ENCODE assay signal across 1 cellular context in the genomic region with DNA sequence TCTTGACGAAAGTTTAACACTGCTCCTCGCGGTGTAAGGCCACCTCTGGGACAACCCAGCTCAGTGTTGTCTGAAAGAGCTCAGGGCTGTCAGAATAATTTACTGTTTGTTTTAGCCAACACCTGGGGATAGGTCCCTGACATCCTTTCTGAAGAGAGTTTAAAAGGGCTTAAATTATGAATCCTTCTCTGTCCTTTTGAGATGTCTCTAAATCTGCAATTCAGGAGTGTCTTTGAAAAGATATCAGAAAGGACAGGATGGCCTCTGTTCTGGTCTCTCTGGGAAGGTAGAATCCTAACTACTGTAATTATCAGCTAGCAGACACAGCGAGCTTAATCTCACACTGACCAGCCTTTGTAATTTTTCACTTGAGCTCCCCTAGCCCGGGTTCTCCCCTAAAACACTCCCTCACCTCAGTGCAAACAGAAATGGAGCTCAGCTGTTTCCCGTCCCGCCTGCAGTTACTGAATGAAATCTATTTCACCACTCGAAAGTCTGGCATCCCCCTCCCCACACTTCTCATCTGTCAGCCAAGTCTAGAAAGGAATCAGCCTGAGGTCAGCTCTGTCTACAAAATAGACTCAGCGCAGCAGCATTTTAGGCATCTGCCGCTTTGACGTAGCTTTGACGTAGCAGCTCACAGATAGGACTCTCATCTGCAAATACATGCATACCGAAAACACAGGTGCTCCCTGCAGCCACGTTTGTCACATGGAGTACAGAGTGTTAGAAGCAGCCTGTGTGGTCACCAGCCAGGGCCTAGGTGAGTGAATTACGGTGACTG.
TF ChIP-seq lines count a peak whose summit lies in the region.

No MANE protein-coding gene starts in this region.

TF ChIP-seq in K562, 482 proteins besides CTCF, POLR2A, EP300 and RAD21 (continued from another document and continues in another):
- TF ChIP-seq, protein P1, sequence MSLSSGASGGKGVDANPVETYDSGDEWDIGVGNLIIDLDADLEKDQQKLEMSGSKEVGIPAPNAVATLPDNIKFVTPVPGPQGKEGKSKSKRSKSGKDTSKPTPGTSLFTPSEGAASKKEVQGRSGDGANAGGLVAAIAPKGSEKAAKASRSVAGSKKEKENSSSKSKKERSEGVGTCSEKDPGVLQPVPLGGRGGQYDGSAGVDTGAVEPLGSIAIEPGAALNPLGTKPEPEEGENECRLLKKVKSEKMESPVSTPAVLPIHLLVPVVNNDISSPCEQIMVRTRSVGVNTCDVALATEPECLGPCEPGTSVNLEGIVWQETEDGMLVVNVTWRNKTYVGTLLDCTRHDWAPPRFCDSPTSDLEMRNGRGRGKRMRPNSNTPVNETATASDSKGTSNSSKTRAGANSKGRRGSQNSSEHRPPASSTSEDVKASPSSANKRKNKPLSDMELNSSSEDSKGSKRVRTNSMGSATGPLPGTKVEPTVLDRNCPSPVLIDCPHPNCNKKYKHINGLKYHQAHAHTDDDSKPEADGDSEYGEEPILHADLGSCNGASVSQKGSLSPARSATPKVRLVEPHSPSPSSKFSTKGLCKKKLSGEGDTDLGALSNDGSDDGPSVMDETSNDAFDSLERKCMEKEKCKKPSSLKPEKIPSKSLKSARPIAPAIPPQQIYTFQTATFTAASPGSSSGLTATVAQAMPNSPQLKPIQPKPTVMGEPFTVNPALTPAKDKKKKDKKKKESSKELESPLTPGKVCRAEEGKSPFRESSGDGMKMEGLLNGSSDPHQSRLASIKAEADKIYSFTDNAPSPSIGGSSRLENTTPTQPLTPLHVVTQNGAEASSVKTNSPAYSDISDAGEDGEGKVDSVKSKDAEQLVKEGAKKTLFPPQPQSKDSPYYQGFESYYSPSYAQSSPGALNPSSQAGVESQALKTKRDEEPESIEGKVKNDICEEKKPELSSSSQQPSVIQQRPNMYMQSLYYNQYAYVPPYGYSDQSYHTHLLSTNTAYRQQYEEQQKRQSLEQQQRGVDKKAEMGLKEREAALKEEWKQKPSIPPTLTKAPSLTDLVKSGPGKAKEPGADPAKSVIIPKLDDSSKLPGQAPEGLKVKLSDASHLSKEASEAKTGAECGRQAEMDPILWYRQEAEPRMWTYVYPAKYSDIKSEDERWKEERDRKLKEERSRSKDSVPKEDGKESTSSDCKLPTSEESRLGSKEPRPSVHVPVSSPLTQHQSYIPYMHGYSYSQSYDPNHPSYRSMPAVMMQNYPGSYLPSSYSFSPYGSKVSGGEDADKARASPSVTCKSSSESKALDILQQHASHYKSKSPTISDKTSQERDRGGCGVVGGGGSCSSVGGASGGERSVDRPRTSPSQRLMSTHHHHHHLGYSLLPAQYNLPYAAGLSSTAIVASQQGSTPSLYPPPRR (CRISPR knock-in tag; IDR thresholded peaks at IDR 0.05; ENCODE audit: borderline replicate concordance) = no peak
- TF ChIP-seq RUNX1 (IDR thresholded peaks at IDR 0.05; ENCODE audit: low read depth) = no peak
- no peak for TF ChIP-seq ZNF174 (CRISPR knock-in tag; IDR thresholded peaks at IDR 0.05)
- TF ChIP-seq ZNF57 (CRISPR knock-in tag; IDR thresholded peaks at IDR 0.05) = 0 out of 2 replicates have a peak, but pooled peaks have one; percentile 67
- TF ChIP-seq, protein P2, sequence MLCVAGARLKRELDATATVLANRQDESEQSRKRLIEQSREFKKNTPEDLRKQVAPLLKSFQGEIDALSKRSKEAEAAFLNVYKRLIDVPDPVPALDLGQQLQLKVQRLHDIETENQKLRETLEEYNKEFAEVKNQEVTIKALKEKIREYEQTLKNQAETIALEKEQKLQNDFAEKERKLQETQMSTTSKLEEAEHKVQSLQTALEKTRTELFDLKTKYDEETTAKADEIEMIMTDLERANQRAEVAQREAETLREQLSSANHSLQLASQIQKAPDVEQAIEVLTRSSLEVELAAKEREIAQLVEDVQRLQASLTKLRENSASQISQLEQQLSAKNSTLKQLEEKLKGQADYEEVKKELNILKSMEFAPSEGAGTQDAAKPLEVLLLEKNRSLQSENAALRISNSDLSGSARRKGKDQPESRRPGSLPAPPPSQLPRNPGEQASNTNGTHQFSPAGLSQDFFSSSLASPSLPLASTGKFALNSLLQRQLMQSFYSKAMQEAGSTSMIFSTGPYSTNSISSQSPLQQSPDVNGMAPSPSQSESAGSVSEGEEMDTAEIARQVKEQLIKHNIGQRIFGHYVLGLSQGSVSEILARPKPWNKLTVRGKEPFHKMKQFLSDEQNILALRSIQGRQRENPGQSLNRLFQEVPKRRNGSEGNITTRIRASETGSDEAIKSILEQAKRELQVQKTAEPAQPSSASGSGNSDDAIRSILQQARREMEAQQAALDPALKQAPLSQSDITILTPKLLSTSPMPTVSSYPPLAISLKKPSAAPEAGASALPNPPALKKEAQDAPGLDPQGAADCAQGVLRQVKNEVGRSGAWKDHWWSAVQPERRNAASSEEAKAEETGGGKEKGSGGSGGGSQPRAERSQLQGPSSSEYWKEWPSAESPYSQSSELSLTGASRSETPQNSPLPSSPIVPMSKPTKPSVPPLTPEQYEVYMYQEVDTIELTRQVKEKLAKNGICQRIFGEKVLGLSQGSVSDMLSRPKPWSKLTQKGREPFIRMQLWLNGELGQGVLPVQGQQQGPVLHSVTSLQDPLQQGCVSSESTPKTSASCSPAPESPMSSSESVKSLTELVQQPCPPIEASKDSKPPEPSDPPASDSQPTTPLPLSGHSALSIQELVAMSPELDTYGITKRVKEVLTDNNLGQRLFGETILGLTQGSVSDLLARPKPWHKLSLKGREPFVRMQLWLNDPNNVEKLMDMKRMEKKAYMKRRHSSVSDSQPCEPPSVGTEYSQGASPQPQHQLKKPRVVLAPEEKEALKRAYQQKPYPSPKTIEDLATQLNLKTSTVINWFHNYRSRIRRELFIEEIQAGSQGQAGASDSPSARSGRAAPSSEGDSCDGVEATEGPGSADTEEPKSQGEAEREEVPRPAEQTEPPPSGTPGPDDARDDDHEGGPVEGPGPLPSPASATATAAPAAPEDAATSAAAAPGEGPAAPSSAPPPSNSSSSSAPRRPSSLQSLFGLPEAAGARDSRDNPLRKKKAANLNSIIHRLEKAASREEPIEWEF (CRISPR knock-in tag; IDR thresholded peaks at IDR 0.05) = no peak
- no peak; the same call in 1 of the 2 replicates for TF ChIP-seq KAT7 (CRISPR knock-in tag; IDR thresholded peaks at IDR 0.05; ENCODE audit: borderline replicate concordance)
- no peak for TF ChIP-seq PRMT5 (CRISPR knock-in tag; IDR thresholded peaks at IDR 0.05)
- TF ChIP-seq, protein P3, sequence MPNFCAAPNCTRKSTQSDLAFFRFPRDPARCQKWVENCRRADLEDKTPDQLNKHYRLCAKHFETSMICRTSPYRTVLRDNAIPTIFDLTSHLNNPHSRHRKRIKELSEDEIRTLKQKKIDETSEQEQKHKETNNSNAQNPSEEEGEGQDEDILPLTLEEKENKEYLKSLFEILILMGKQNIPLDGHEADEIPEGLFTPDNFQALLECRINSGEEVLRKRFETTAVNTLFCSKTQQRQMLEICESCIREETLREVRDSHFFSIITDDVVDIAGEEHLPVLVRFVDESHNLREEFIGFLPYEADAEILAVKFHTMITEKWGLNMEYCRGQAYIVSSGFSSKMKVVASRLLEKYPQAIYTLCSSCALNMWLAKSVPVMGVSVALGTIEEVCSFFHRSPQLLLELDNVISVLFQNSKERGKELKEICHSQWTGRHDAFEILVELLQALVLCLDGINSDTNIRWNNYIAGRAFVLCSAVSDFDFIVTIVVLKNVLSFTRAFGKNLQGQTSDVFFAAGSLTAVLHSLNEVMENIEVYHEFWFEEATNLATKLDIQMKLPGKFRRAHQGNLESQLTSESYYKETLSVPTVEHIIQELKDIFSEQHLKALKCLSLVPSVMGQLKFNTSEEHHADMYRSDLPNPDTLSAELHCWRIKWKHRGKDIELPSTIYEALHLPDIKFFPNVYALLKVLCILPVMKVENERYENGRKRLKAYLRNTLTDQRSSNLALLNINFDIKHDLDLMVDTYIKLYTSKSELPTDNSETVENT (CRISPR knock-in tag; IDR thresholded peaks at IDR 0.05) = no peak
- no peak for TF ChIP-seq LARP7 (IDR thresholded peaks at IDR 0.05)
- TF ChIP-seq ZNF165 (CRISPR knock-in tag; IDR thresholded peaks at IDR 0.05; ENCODE audit: borderline replicate concordance) = 0 out of 2 replicates have a peak, but pooled peaks have one; percentile 63
- TF ChIP-seq ZNF384 (IDR thresholded peaks at IDR 0.05; ENCODE audit: low read depth, low read length) = no peak
- no peak; the same call in 1 of the 2 replicates for TF ChIP-seq ZNF766 (CRISPR knock-in tag; conservative IDR thresholded peaks at IDR 0.05)
- TF ChIP-seq HNRNPH1 (optimal IDR thresholded peaks at IDR 0.05; ENCODE audit: low read depth, low read length) = no peak
- TF ChIP-seq RBBP5 (IDR thresholded peaks at IDR 0.05; ENCODE audit: borderline replicate concordance, insufficient read depth, low read length, poor library complexity, severe bottlenecking) = peak; percentile 43
- TF ChIP-seq, protein P4, sequence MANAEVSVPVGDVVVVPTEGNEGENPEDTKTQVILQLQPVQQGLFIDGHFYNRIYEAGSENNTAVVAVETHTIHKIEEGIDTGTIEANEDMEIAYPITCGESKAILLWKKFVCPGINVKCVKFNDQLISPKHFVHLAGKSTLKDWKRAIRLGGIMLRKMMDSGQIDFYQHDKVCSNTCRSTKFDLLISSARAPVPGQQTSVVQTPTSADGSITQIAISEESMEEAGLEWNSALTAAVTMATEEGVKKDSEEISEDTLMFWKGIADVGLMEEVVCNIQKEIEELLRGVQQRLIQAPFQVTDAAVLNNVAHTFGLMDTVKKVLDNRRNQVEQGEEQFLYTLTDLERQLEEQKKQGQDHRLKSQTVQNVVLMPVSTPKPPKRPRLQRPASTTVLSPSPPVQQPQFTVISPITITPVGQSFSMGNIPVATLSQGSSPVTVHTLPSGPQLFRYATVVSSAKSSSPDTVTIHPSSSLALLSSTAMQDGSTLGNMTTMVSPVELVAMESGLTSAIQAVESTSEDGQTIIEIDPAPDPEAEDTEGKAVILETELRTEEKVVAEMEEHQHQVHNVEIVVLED (CRISPR knock-in tag; IDR thresholded peaks at IDR 0.05) = no peak
- TF ChIP-seq KDM1A (IDR thresholded peaks at IDR 0.05) = peak; percentile 61 to 73
- TF ChIP-seq SNRNP70 (optimal IDR thresholded peaks at IDR 0.05; ENCODE audit: low read depth, low read length) = no peak
- TF ChIP-seq, protein P5, sequence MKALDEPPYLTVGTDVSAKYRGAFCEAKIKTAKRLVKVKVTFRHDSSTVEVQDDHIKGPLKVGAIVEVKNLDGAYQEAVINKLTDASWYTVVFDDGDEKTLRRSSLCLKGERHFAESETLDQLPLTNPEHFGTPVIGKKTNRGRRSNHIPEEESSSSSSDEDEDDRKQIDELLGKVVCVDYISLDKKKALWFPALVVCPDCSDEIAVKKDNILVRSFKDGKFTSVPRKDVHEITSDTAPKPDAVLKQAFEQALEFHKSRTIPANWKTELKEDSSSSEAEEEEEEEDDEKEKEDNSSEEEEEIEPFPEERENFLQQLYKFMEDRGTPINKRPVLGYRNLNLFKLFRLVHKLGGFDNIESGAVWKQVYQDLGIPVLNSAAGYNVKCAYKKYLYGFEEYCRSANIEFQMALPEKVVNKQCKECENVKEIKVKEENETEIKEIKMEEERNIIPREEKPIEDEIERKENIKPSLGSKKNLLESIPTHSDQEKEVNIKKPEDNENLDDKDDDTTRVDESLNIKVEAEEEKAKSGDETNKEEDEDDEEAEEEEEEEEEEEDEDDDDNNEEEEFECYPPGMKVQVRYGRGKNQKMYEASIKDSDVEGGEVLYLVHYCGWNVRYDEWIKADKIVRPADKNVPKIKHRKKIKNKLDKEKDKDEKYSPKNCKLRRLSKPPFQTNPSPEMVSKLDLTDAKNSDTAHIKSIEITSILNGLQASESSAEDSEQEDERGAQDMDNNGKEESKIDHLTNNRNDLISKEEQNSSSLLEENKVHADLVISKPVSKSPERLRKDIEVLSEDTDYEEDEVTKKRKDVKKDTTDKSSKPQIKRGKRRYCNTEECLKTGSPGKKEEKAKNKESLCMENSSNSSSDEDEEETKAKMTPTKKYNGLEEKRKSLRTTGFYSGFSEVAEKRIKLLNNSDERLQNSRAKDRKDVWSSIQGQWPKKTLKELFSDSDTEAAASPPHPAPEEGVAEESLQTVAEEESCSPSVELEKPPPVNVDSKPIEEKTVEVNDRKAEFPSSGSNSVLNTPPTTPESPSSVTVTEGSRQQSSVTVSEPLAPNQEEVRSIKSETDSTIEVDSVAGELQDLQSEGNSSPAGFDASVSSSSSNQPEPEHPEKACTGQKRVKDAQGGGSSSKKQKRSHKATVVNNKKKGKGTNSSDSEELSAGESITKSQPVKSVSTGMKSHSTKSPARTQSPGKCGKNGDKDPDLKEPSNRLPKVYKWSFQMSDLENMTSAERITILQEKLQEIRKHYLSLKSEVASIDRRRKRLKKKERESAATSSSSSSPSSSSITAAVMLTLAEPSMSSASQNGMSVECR (CRISPR knock-in tag; IDR thresholded peaks at IDR 0.05) = no peak
- no peak for TF ChIP-seq ARHGAP35 (IDR thresholded peaks at IDR 0.05; ENCODE audit: partially characterized antibody)
- TF ChIP-seq LEF1 (IDR thresholded peaks at IDR 0.05) = peak; percentile 65
- TF ChIP-seq ZFP36 (IDR thresholded peaks at IDR 0.05; ENCODE audit: low read depth, low read length, partially characterized antibody) = no peak
- peak; percentile 92 for TF ChIP-seq TEAD4 (IDR thresholded peaks at IDR 0.05; ENCODE audit: low read length)
- TF ChIP-seq TEAD4 (CRISPR knock-in tag; IDR thresholded peaks at IDR 0.05; ENCODE audit: borderline replicate concordance) = no peak
- TF ChIP-seq, protein P6, sequence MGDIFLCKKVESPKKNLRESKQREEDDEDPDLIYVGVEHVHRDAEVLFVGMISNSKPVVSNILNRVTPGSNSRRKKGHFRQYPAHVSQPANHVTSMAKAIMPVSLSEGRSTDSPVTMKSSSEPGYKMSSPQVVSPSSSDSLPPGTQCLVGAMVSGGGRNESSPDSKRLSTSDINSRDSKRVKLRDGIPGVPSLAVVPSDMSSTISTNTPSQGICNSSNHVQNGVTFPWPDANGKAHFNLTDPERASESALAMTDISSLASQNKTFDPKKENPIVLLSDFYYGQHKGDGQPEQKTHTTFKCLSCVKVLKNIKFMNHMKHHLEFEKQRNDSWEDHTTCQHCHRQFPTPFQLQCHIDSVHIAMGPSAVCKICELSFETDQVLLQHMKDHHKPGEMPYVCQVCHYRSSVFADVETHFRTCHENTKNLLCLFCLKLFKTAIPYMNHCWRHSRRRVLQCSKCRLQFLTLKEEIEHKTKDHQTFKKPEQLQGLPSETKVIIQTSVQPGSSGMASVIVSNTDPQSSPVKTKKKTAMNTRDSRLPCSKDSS (IDR thresholded peaks at IDR 0.05; ENCODE audit: low read depth, partially characterized antibody) = no peak
- no peak for TF ChIP-seq RBM22 (IDR thresholded peaks at IDR 0.05; ENCODE audit: low read depth, low read length, poor library complexity, severe bottlenecking)
- peak; percentile 88 for TF ChIP-seq KLF16 (IDR thresholded peaks at IDR 0.05)
- TF ChIP-seq DMBX1 (CRISPR knock-in tag; IDR thresholded peaks at IDR 0.05; ENCODE audit: borderline replicate concordance) = 0 out of 2 replicates have a peak, but pooled peaks have one; percentile 35
- TF ChIP-seq, protein P7, sequence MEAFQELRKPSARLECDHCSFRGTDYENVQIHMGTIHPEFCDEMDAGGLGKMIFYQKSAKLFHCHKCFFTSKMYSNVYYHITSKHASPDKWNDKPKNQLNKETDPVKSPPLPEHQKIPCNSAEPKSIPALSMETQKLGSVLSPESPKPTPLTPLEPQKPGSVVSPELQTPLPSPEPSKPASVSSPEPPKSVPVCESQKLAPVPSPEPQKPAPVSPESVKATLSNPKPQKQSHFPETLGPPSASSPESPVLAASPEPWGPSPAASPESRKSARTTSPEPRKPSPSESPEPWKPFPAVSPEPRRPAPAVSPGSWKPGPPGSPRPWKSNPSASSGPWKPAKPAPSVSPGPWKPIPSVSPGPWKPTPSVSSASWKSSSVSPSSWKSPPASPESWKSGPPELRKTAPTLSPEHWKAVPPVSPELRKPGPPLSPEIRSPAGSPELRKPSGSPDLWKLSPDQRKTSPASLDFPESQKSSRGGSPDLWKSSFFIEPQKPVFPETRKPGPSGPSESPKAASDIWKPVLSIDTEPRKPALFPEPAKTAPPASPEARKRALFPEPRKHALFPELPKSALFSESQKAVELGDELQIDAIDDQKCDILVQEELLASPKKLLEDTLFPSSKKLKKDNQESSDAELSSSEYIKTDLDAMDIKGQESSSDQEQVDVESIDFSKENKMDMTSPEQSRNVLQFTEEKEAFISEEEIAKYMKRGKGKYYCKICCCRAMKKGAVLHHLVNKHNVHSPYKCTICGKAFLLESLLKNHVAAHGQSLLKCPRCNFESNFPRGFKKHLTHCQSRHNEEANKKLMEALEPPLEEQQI (IDR thresholded peaks at IDR 0.05) = peak; percentile 84; the same call in 1 of the 2 replicates
- TF ChIP-seq TCF3 (CRISPR knock-in tag; IDR thresholded peaks at IDR 0.05) = peak; percentile 95
